8 cellular contexts compared by ENCODE assay signal in the genomic region with DNA sequence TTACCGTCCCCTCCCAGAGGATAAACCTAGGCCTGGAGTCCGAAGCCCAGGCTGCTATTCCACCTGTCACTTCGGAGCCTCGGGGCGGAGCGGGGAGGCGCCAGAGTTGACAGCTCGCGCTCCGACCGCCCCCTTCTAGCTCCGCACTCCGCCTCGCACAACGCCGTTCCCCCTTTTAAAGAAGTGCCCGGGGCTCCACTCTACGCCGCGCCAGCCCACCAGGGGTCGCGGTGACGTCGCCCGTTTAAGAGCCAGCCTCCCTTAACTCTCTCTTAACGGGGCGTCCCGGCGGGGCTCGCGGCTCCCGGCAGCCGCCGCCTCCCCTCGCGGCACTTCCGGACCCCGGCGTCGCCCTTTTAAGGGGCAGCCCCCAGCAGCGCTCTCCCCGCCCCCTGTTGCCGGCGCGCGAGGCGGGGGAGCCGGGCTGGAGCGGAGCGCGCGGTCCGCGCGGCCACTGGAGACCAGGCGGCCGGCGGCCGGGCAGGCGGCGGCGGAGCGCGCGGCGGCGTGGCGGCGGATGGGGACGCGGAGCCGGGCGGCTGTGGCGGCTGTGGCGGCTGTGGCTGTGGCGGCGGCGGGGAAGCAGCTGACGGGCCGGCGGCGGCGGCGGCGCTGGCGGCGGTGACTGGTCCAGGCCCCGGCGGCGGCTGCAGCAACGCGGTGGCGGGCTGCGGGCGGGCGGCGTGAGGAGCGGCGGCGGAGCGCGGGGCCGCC. TPM values are rescaled to one million over a fixed set of nuclear protein-coding genes. Genes with fewer than 3 reads are reported as not detected.
DNase-seq lines count a peak whose midpoint lies in the region; ATAC-seq and TF ChIP-seq lines count a peak whose summit lies in the region.

A gene (plus strand): TSS at position 454 of the 714 bp plus-strand sequence. CDS start 364 bp downstream, outside the sequence.

- H3K4me2 ChIP-seq in mammary epithelial cell (ENCODE audit: insufficient read depth, low read depth, low read length): peak within 1 kb of the TSS; percentile 92

- H3K4me3 ChIP-seq in WI38 (ENCODE audit: low read depth, low read length) (peak within 1 kb of the TSS; percentile 69), mammary epithelial cell (replicated peaks in 1 of 3; ENCODE audit: insufficient read depth in 1 of 3, low read depth in 2 of 3, low read length in 3 of 3) (peak within 1 kb of the TSS; percentile 61 to 77 (median 64)), spleen (peak within 1 kb of the TSS; percentile 63 to 93 (median 68))

- H3K9me3 ChIP-seq in mammary epithelial cell (replicated peaks; ENCODE audit: insufficient read depth, low read length) (no peaks in the 10 kb centered on the region), spleen (no peaks in the 10 kb centered on the region)

- CTCF ChIA-PET in mammary epithelial cell (lab: Charles Lee; ENCODE audit: low non-redundant PET): interaction anchor here (0.6 to 0.9 kb wide), 3 partner anchors 14 to 174 kb away, joined by 3 to 9 read pairs (median 3); no protein-coding TSS in a partner anchor

- TF ChIP-seq POLR2A in spleen (IDR thresholded peaks at IDR 0.05): peak in 1 of 3 donors; percentile 65

- H3K4me3 Mint-ChIP-seq in immature natural killer cell: peak within 1 kb of the TSS; percentile 82 to 89 (median 86)

- BruUV-seq in mammary epithelial cell (replicated peaks; lab: Mats Ljungman, UMichigan): no TSS peak

- H4K20me1 ChIP-seq in mammary epithelial cell (ENCODE audit: insufficient read depth, low read length): no peaks in the 10 kb centered on the region

- peaks cover 0 to 4% (median 0%) of the 10 kb centered on the region in 3 donors for H3K36me3 Mint-ChIP-seq in immature natural killer cell

- peak within 1 kb of the TSS; percentile 70 for H2AFZ ChIP-seq in mammary epithelial cell (ENCODE audit: low read depth, low read length)

- peak within 1 kb of the TSS; percentile 44 to 90 (median 76) for H3K27ac Mint-ChIP-seq in immature natural killer cell

- DNase-seq in AG08395 (ENCODE audit: low spot score) (peak; percentile 93), NCI-H2227 treated with DMSO at 0.1 percent for 48 hours (lab: John Stamatoyannopoulos, UW) (peak; percentile 91), mammary epithelial cell (peak; percentile 90), immature natural killer cell (peak; percentile 88 to 93 (median 92)), spleen (peak; percentile 98)

- no peaks in the 10 kb centered on the region for H3K36me3 ChIP-seq in mammary epithelial cell (ENCODE audit: insufficient read depth, low read length)
- no peaks in the 10 kb centered on the region for H3K36me3 ChIP-seq in spleen

- in situ Hi-C loops in mammary epithelial cell (cut with MboI; ENCODE audit: low sequenced_read_pairs in 2 of 2): loop anchor here in 1 of 2 donors (5.0 kb wide), 1 partner anchor 46 kb away; no protein-coding TSS in a partner anchor

- peak within 1 kb of the TSS; percentile 27 for H3K9ac ChIP-seq in mammary epithelial cell (ENCODE audit: insufficient read depth, low read length)

- peak; percentile 77 for ATAC-seq in GM18873 (IDR thresholded peaks at IDR 0.05; ENCODE audit: low FRiP score, unreplicated experiment)
- ATAC-seq in HG03139 (IDR thresholded peaks at IDR 0.05; ENCODE audit: unreplicated experiment): peak; percentile 75

- peaks cover 56 to 57% of the 10 kb centered on the region in 2 donors for H3K4me1 Mint-ChIP-seq in immature natural killer cell

- peaks cover 6 to 8% (median 6%) of the 10 kb centered on the region in 3 donors for H3K27me3 Mint-ChIP-seq in immature natural killer cell (ENCODE audit: low read depth in 3 of 3)

- H3K27ac ChIP-seq in mammary epithelial cell (ENCODE audit: insufficient read depth, low read depth, low read length) (no peak within 1 kb of the TSS), spleen (peak within 1 kb of the TSS; percentile 59 to 87 (median 81))

- WGBS in mammary epithelial cell (ENCODE audit: low coverage, missing lambda C conversion rate): 3% methylated on average over 16 of the region's 103 CpGs
- 0 to 1% (median 0%) methylated on average over 40 to 103 of the region's 103 CpGs for WGBS in spleen, 5 donors

- TF ChIP-seq CTCF in WI38 (IDR thresholded peaks at IDR 0.05; ENCODE audit: low read depth, low read length) (peak; percentile 51), mammary epithelial cell (conservative IDR thresholded peaks at IDR 0.05 in 1 of 2, IDR thresholded peaks at IDR 0.05 in 1 of 2; ENCODE audit: extremely low read depth in 1 of 2, insufficient read depth in 1 of 2, low read depth in 1 of 2, low read length in 2 of 2) (peak; percentile 6 to 34), spleen (IDR thresholded peaks at IDR 0.05 in 8 of 11, conservative IDR thresholded peaks at IDR 0.05 in 3 of 11) (peak; percentile 76 to 96 (median 85))

- H3K4me1 ChIP-seq in mammary epithelial cell (ENCODE audit: insufficient read depth, low read length) (peaks cover 46% of the 10 kb centered on the region), spleen (peaks cover 17 to 73% (median 50%) of the 10 kb centered on the region in 6 donors)

- intact Hi-C loops in mammary epithelial cell (cut with micrococcal nuclease): loop anchor here (1.0 kb wide), 2 partner anchors 15 to 45 kb away; no protein-coding TSS in a partner anchor
- intact Hi-C loops in spleen (cut with DNase I; ENCODE audit: low total_unique reads): loop anchor here (5.0 kb wide), 1 partner anchor 99 kb away; no protein-coding TSS in a partner anchor

- no peaks in the 10 kb centered on the region for H3K9me3 Mint-ChIP-seq in immature natural killer cell

- dilution Hi-C loops in mammary epithelial cell (cut with HindIII; ENCODE audit: low sequenced_read_pairs): loop anchor here (5.0 kb wide), 2 partner anchors 34 to 61 kb away; a partner anchor contains a TSS

- H3K79me2 ChIP-seq in mammary epithelial cell (ENCODE audit: insufficient read depth, low read length): peaks cover 31% of the 10 kb centered on the region

- H3K27me3 ChIP-seq in mammary epithelial cell (ENCODE audit: insufficient read depth, low read length): no peaks in the 10 kb centered on the region
- no peaks in the 10 kb centered on the region for H3K27me3 ChIP-seq in spleen (replicated peaks in 1 of 7)

RNA-seq across cellular contexts. Expression of the gene that starts here (rescaled TPM):
- total RNA-seq in mammary epithelial cell: 10 to 100 TPM; 25.5 to 28.0 TPM
- polyA plus RNA-seq in mammary epithelial cell: 10.9 TPM
- 40.5 TPM for polyA minus RNA-seq in mammary epithelial cell
- polyA plus RNA-seq in immature natural killer cell: 1 to 10 TPM; 3.2 to 3.5 (median 3.2) TPM
- 10 to 100 TPM; 16.8 to 29.6 (median 22.9) TPM for total RNA-seq in spleen
- 10 to 100 TPM in 1 of 3 donors, 1 to 10 TPM in 2; 7.4 to 10.9 (median 9.8) TPM for polyA plus RNA-seq in spleen

Comparison
In these comparisons a context has a peak if more than half of its experiments do, and no peak if none do; other contexts are left out.
1. CTCF ChIP-seq: peak in every context shown above with its lines; median percentile 85 in spleen; 51 in WI38; 20 in mammary epithelial cell.